ENCODE assay signal across 27 cellular contexts in genomic region chr15:98344591-98344990, GRCh38.
"Had no signal": no experiment of that assay in that cellular context is flagged by ENCODE, and none has a peak within 500 bp of the region (broad histone marks: within the 10 kb centered on the region; RNA-seq: fewer than 3 reads in every experiment).

No MANE protein-coding gene starts in this region.

- ATAC-seq: stimulated activated effector memory CD8-positive, alpha-beta T cell treated with anti-CD3 and anti-CD28 coated beads, Interleukin-12 subunit alpha, Interleukin-12 subunit beta, amount 100 ng/mL, for 72 hours; stimulated activated memory B cell treated with anti-CD40 and anti-IgM and Interleukin-4, amounts not matched to agents 10 μg/mL and 1 μg/mL and 100 μg/mL, for 72 hours; stimulated activated naive B cell treated with anti-CD40 and anti-IgM and Interleukin-4, amounts not matched to agents 10 μg/mL and 1 μg/mL and 100 μg/mL, for 72 hours; stimulated activated naive CD8-positive, alpha-beta T cell treated with anti-CD3 and anti-CD28 coated beads, Interleukin-15, amount 100 ng/mL, for 72 hours; stimulated activated naive CD8-positive, alpha-beta T cell treated with anti-CD3 and anti-CD28 coated beads, Interleukin-15, Interleukin-2, amounts not matched to agents 100 U/mL and 50 U/mL, for 24 hours; upper lobe of right lung had no signal

- H3K9me3 ChIP-seq: stomach, suprapubic skin, testis, thoracic aorta, thyroid gland, tibial artery, tibial nerve, transverse colon, upper lobe of left lung, upper lobe of right lung, uterus, vagina had no signal

- H3K27me3 ChIP-seq: stomach, suprapubic skin, testis, thyroid gland, tibial artery, tibial nerve, transverse colon, upper lobe of left lung, upper lobe of right lung, uterus, vagina had no signal

- FAIRE-seq: urothelium cell line had no signal

- H3K27ac ChIP-seq: stomach, suprapubic skin, testis, thoracic aorta, thyroid gland, tibial artery, tibial nerve, transverse colon, upper lobe of left lung, upper lobe of right lung, uterus, vagina had no signal

- H3K4me1 ChIP-seq: stomach, suprapubic skin, testis, thyroid gland, tibial artery, tibial nerve, transverse colon, upper lobe of left lung, upper lobe of right lung, uterus, vagina had no signal

- H3K36me3 ChIP-seq: stomach, suprapubic skin, thoracic aorta, thyroid gland, tibial artery, tibial nerve, transverse colon, upper lobe of left lung, upper lobe of right lung, uterus, vagina had no signal

- DNase-seq: stimulated activated CD4-positive, alpha-beta T cell treated with anti-CD3 and anti-CD28 coated beads, Interleukin-2, amount 100 ng/mL, for 48 hours; stimulated activated CD4-positive, alpha-beta T cell treated with anti-CD3 and anti-CD28 coated beads, Interleukin-4, amount 100 ng/mL, for 1 hour; stimulated activated CD4-positive, alpha-beta T cell treated with anti-CD3 and anti-CD28 coated beads, Interleukin-4, amount 100 ng/mL, for 24 hours; stimulated activated CD4-positive, alpha-beta T cell treated with anti-CD3 and anti-CD28 coated beads, Interleukin-4, amount 100 ng/mL, for 4 hours; stimulated activated CD8-positive, alpha-beta memory T cell treated with anti-CD3 and anti-CD28 coated beads, Interleukin-4, amount 100 ng/mL, for 48 hours; stimulated activated naive B cell treated with anti-CD40 and anti-IgM and Interleukin-4, amounts not matched to agents 10 μg/mL and 1 μg/mL and 100 μg/mL, for 72 hours; stimulated activated naive CD4-positive, alpha-beta T cell; stimulated activated naive CD4-positive, alpha-beta T cell treated with Interleukin-2 at 50 U/mL for 16 hours; stimulated activated naive CD8-positive, alpha-beta T cell treated with anti-CD3 and anti-CD28 coated beads, Interleukin-15, amount 100 ng/mL, for 72 hours; stimulated activated naive CD8-positive, alpha-beta T cell treated with anti-CD3 and anti-CD28 coated beads, Interleukin-15, Interleukin-2, amounts not matched to agents 100 U/mL and 50 U/mL, for 24 hours; stomach; substantia nigra; testis; thyroid gland; tibial artery; transverse colon; trophoblast cell; upper lobe of left lung; upper lobe of right lung; uterus had no signal

- H3K4me3 ChIP-seq: stomach, suprapubic skin, testis, thoracic aorta, thyroid gland, tibial artery, tibial nerve, transverse colon, upper lobe of left lung, upper lobe of right lung, uterus, vagina had no signal
